In the genomic region with DNA sequence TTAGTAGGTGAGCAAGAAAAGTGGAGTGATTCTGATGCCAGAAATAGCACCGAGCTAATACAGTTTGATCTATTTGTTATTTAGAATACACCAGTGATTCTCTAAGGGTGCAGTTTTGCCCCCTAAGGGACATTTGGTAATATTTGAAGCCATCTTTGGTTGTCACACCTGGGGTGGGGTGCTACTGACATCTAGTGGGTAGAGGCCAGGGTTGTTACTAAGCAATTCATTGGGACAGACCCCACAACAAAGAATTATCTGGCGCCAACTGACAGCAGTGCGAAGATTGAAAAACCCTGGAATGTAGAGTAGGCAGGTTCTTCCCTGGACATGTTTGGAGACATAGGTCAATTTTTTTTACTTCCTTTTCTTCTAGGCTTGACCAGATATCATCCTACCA, we compare ENCODE assay signal across 8 cellular contexts. TPM values are rescaled to one million over a fixed set of nuclear protein-coding genes. Genes with fewer than 3 reads are reported as not detected.
DNase-seq lines count a peak whose midpoint lies in the region; ATAC-seq and TF ChIP-seq lines count a peak whose summit lies in the region.

No MANE protein-coding gene starts in this region.

- no peak overlapping the region for H3K4me3 ChIP-seq in heart right ventricle

- no peaks in the 10 kb centered on the region for H3K27me3 Mint-ChIP-seq in chondrocyte (ENCODE audit: low read depth)

- H3K4me1 ChIP-seq in heart right ventricle = no peaks in the 10 kb centered on the region

- no peaks in the 10 kb centered on the region for H3K36me3 Mint-ChIP-seq in chondrocyte (ENCODE audit: low read depth)

- no peaks in the 10 kb centered on the region for H3K4me1 Mint-ChIP-seq in chondrocyte (ENCODE audit: low read depth)

- H3K27ac ChIP-seq in heart right ventricle = no peak overlapping the region

- ATAC-seq in heart right ventricle (no peak), left cardiac atrium (no peak), HG03135 (IDR thresholded peaks at IDR 0.05; ENCODE audit: unreplicated experiment) (peak; percentile 79), SK-N-SH treated with all-trans-retinoic acid at 6 μM for 48 hours (peak; percentile 70)

- H3K9me3 Mint-ChIP-seq in chondrocyte (ENCODE audit: low read depth) = no peaks in the 10 kb centered on the region

- no peak overlapping the region for H3K4me3 Mint-ChIP-seq in chondrocyte (ENCODE audit: unreplicated experiment)

- no peaks in the 10 kb centered on the region for H3K36me3 ChIP-seq in heart right ventricle

- H3K27me3 ChIP-seq in heart right ventricle = no peaks in the 10 kb centered on the region

- H3K9me3 ChIP-seq in heart right ventricle = no peaks in the 10 kb centered on the region

- WGBS in heart right ventricle, 2 donors = 70 to 75% methylated on average over 3 of the region's 3 CpGs

- no peak overlapping the region for H3K27ac Mint-ChIP-seq in chondrocyte (ENCODE audit: unreplicated experiment)

- DNase-seq in heart right ventricle = no peak
- DNase-seq in left cardiac atrium = no peak
- DNase-seq in chondrocyte (ENCODE audit: low spot score) = no peak
- DNase-seq in retina = peak; percentile 34
- DNase-seq in AG08396 (ENCODE audit: low spot score) = no peak
- no peak for DNase-seq in NCI-H2081 treated with DMSO at 0.1 percent for 48 hours (lab: John Stamatoyannopoulos, UW)

- intact Hi-C loops in heart right ventricle (cut with DNase I) (loop anchor here in 1 of 10 donors (1.0 kb wide), 1 partner anchor 9 kb away; no protein-coding TSS in a partner anchor), left cardiac atrium (cut with DNase I) (no loop called here)

- TF ChIP-seq CTCF in heart right ventricle (IDR thresholded peaks at IDR 0.05) = peak in 6 of 9 donors; percentile 27 to 50 (median 34)
- TF ChIP-seq CTCF in chondrocyte (IDR thresholded peaks at IDR 0.05) = peak; percentile 70

TF ChIP-seq in SK-N-SH treated with all-trans-retinoic acid at 6 μM for 48 hours, 23 proteins besides CTCF, POLR2A, EP300 and RAD21:
- TF ChIP-seq CSDC2 (CRISPR knock-in tag; IDR thresholded peaks at IDR 0.05) = no peak
- TF ChIP-seq, protein P1, sequence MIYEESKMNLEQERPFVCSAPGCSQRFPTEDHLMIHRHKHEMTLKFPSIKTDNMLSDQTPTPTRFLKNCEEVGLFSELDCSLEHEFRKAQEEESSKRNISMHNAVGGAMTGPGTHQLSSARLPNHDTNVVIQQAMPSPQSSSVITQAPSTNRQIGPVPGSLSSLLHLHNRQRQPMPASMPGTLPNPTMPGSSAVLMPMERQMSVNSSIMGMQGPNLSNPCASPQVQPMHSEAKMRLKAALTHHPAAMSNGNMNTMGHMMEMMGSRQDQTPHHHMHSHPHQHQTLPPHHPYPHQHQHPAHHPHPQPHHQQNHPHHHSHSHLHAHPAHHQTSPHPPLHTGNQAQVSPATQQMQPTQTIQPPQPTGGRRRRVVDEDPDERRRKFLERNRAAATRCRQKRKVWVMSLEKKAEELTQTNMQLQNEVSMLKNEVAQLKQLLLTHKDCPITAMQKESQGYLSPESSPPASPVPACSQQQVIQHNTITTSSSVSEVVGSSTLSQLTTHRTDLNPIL (CRISPR knock-in tag; IDR thresholded peaks at IDR 0.05; ENCODE audit: low read depth) = no peak
- no peak for TF ChIP-seq ESRRG (CRISPR knock-in tag; IDR thresholded peaks at IDR 0.05)
- TF ChIP-seq SNAI2 (CRISPR knock-in tag; IDR thresholded peaks at IDR 0.05) = no peak
- TF ChIP-seq PPARA (CRISPR knock-in tag; IDR thresholded peaks at IDR 0.05; ENCODE audit: borderline replicate concordance) = no peak
- TF ChIP-seq TOX (CRISPR knock-in tag; IDR thresholded peaks at IDR 0.05; ENCODE audit: borderline replicate concordance) = no peak
- TF ChIP-seq ZFP30 (CRISPR knock-in tag; IDR thresholded peaks at IDR 0.05) = no peak
- TF ChIP-seq, protein P2, sequence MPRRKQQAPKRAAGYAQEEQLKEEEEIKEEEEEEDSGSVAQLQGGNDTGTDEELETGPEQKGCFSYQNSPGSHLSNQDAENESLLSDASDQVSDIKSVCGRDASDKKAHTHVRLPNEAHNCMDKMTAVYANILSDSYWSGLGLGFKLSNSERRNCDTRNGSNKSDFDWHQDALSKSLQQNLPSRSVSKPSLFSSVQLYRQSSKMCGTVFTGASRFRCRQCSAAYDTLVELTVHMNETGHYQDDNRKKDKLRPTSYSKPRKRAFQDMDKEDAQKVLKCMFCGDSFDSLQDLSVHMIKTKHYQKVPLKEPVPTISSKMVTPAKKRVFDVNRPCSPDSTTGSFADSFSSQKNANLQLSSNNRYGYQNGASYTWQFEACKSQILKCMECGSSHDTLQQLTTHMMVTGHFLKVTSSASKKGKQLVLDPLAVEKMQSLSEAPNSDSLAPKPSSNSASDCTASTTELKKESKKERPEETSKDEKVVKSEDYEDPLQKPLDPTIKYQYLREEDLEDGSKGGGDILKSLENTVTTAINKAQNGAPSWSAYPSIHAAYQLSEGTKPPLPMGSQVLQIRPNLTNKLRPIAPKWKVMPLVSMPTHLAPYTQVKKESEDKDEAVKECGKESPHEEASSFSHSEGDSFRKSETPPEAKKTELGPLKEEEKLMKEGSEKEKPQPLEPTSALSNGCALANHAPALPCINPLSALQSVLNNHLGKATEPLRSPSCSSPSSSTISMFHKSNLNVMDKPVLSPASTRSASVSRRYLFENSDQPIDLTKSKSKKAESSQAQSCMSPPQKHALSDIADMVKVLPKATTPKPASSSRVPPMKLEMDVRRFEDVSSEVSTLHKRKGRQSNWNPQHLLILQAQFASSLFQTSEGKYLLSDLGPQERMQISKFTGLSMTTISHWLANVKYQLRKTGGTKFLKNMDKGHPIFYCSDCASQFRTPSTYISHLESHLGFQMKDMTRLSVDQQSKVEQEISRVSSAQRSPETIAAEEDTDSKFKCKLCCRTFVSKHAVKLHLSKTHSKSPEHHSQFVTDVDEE (CRISPR knock-in tag; IDR thresholded peaks at IDR 0.05) = no peak
- TF ChIP-seq, protein P3, sequence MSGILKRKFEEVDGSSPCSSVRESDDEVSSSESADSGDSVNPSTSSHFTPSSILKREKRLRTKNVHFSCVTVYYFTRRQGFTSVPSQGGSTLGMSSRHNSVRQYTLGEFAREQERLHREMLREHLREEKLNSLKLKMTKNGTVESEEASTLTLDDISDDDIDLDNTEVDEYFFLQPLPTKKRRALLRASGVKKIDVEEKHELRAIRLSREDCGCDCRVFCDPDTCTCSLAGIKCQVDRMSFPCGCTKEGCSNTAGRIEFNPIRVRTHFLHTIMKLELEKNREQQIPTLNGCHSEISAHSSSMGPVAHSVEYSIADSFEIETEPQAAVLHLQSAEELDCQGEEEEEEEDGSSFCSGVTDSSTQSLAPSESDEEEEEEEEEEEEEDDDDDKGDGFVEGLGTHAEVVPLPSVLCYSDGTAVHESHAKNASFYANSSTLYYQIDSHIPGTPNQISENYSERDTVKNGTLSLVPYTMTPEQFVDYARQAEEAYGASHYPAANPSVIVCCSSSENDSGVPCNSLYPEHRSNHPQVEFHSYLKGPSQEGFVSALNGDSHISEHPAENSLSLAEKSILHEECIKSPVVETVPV (CRISPR knock-in tag; IDR thresholded peaks at IDR 0.05) = no peak
- TF ChIP-seq BACH2 (CRISPR knock-in tag; IDR thresholded peaks at IDR 0.05; ENCODE audit: borderline replicate concordance) = no peak
- TF ChIP-seq ZNF70 (CRISPR knock-in tag; IDR thresholded peaks at IDR 0.05) = no peak
- TF ChIP-seq ZNF565 (CRISPR knock-in tag; conservative IDR thresholded peaks at IDR 0.05; ENCODE audit: low read depth) = no peak
- no peak for TF ChIP-seq PATZ1 (CRISPR knock-in tag; IDR thresholded peaks at IDR 0.05; ENCODE audit: borderline replicate concordance)
- TF ChIP-seq ZC3H10 (CRISPR knock-in tag; IDR thresholded peaks at IDR 0.05) = no peak
- TF ChIP-seq, protein P4, sequence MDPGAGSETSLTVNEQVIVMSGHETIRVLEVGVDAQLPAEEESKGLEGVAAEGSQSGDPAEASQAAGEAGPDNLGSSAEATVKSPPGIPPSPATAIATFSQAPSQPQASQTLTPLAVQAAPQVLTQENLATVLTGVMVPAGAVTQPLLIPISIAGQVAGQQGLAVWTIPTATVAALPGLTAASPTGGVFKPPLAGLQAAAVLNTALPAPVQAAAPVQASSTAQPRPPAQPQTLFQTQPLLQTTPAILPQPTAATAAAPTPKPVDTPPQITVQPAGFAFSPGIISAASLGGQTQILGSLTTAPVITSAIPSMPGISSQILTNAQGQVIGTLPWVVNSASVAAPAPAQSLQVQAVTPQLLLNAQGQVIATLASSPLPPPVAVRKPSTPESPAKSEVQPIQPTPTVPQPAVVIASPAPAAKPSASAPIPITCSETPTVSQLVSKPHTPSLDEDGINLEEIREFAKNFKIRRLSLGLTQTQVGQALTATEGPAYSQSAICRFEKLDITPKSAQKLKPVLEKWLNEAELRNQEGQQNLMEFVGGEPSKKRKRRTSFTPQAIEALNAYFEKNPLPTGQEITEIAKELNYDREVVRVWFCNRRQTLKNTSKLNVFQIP (CRISPR knock-in tag; IDR thresholded peaks at IDR 0.05; ENCODE audit: borderline replicate concordance, low read depth) = no peak
- TF ChIP-seq OSR1 (CRISPR knock-in tag; IDR thresholded peaks at IDR 0.05) = no peak
- no peak for TF ChIP-seq RARB (CRISPR knock-in tag; IDR thresholded peaks at IDR 0.05)
- no peak for TF ChIP-seq TCF4 (CRISPR knock-in tag; IDR thresholded peaks at IDR 0.05; ENCODE audit: borderline replicate concordance)
- TF ChIP-seq ISL1 (CRISPR knock-in tag; IDR thresholded peaks at IDR 0.05) = no peak
- no peak for TF ChIP-seq GLIS3 (CRISPR knock-in tag; IDR thresholded peaks at IDR 0.05)

RNA-seq across cellular contexts. Expression of gene PALS2, which starts 14.6 kb away (rescaled TPM):
- total RNA-seq in heart right ventricle (10 to 100 TPM in 1 of 10 donors, 1 to 10 TPM in 9; 3.9 to 11.3 (median 6.5) TPM), left cardiac atrium (10 to 100 TPM; 13.6 to 15.1 TPM), chondrocyte (20.3 to 30.4 TPM (median 20.8 TPM) in 3 replicates)
- 1 to 10 TPM; 1.2 TPM for polyA plus RNA-seq in heart right ventricle

Comparison
In these comparisons a context has a peak if more than half of its experiments do, and no peak if none do; other contexts are left out.
1. ATAC-seq: peak in HG03135 (single experiment) and SK-N-SH treated with all-trans-retinoic acid at 6 μM for 48 hours (single experiment); none in heart right ventricle (0 of 8) and left cardiac atrium (0 of 2).